Comparison of ENCODE assay signal across 27 cellular contexts in the genomic region with DNA sequence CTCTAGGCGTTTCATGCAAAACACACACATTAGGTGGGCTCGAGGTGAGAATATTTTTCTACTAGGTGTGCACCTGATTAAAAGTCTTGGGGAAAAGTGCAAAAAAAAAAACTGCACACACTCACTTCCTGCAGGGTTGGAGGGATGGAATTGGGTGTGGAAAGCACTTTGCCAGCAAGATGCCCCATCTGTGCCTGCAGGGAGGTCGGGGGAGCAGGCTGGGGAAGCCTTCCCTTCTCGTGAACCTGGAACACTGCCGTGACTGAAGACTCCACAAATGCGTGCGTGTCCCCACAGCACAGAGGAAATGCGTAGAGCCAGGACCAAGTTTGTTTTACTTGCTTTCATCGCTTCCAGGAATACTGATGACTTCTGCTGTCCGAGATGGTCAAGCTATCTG.
"Had no signal": no experiment of that assay in that cellular context is flagged by ENCODE, and none has a peak within 500 bp of the region (broad histone marks: within the 10 kb centered on the region; RNA-seq: fewer than 3 reads in every experiment).

No MANE protein-coding gene starts in this region.

- H3K27me3 Mint-ChIP-seq: activated CD8-positive, alpha-beta T cell treated with anti-CD3 and anti-CD28 coated beads for 36 hours; activated naive CD8-positive, alpha-beta T cell treated with anti-CD3 and anti-CD28 coated beads for 36 hours had no signal

- ATAC-seq: activated CD8-positive, alpha-beta T cell treated with anti-CD3 and anti-CD28 coated beads for 36 hours; activated T-cell treated with anti-CD3 and anti-CD28 coated beads, Interleukin-2, amount 50 U/mL, for 72 hours; activated T-helper 17 cell treated with anti-CD3 and anti-CD28 coated beads, Interleukin-2, amount 50 U/mL, for 72 hours; Panc1 had no signal

- H3K36me3 ChIP-seq: cardiac muscle cell, SJCRH30 had no signal

- DNase-seq: activated B cell treated with CpG ODN at 0.5 μM for 24 hours; activated CD4-positive, alpha-beta T cell treated with anti-CD3 and anti-CD28 coated beads for 4 hours; activated CD4-positive, CD25-positive, alpha-beta regulatory T cell treated with anti-CD3 and anti-CD28 coated beads, Interleukin-2, amount 50 U/mL, for 72 hours; activated CD8-positive, alpha-beta T cell treated with anti-CD3 and anti-CD28 coated beads for 36 hours; activated effector memory CD4-positive, alpha-beta T cell treated with anti-CD3 and anti-CD28 coated beads, Interleukin-2, amount 50 U/mL, for 16 hours; activated naive CD4-positive, alpha-beta T cell; activated naive CD4-positive, alpha-beta T cell treated with anti-CD3 and anti-CD28 coated beads, Interleukin-2, amount 50 U/mL, for 16 hours; activated naive CD8-positive, alpha-beta T cell treated with anti-CD3 and anti-CD28 coated beads for 36 hours; activated T-cell treated with anti-CD3 and anti-CD28 coated beads, Interleukin-2, amount 50 U/mL, for 1 hour; activated T-cell treated with anti-CD3 and anti-CD28 coated beads, Interleukin-2, amount 50 U/mL, for 72 hours; amniotic stem cell; Karpas-422; KBM-7; NCI-H1048; NCI-H1105 treated with DMSO at 0.1 percent for 48 hours; NCI-H1436 treated with DMSO at 0.1 percent for 48 hours; NCI-H1694 treated with DMSO at 0.1 percent for 48 hours; NCI-H2029; NCI-H345; NCI-H524 treated with DMSO at 0.1 percent for 48 hours; SHP77; SJCRH30 had no signal

- H3K36me3 Mint-ChIP-seq: activated naive CD8-positive, alpha-beta T cell treated with anti-CD3 and anti-CD28 coated beads for 36 hours had no signal

- H3K27ac Mint-ChIP-seq: activated B cell treated with CpG ODN at 0.5 μM for 24 hours; activated CD8-positive, alpha-beta T cell treated with anti-CD3 and anti-CD28 coated beads for 36 hours; activated naive CD8-positive, alpha-beta T cell treated with anti-CD3 and anti-CD28 coated beads for 36 hours; activated T-cell treated with anti-CD3 and anti-CD28 coated beads, Interleukin-2, amount 50 U/mL, for 72 hours; activated T-helper 17 cell treated with anti-CD3 and anti-CD28 coated beads, Interleukin-2, amount 50 U/mL, for 72 hours; T-helper 2 cell treated with Interferon-gamma antibody and Interleukin-4, amounts not matched to agents 5 μg/mL and 100 μg/mL, for 36 hours had no signal

- H3K27ac ChIP-seq: cardiac muscle cell, SJCRH30, SK-N-MC had no signal

- H3K4me3 ChIP-seq: cardiac muscle cell, SJCRH30, SK-N-MC had no signal

- H3K4me1 ChIP-seq: SJCRH30 had no signal

- H3K9me3 ChIP-seq: SJCRH30 had no signal

- H3K27me3 ChIP-seq: cardiac muscle cell, SJCRH30 had no signal

- H3K4me3 Mint-ChIP-seq: activated B cell treated with CpG ODN at 0.5 μM for 24 hours; activated CD8-positive, alpha-beta T cell treated with anti-CD3 and anti-CD28 coated beads for 36 hours; activated naive CD8-positive, alpha-beta T cell treated with anti-CD3 and anti-CD28 coated beads for 36 hours; activated T-cell treated with anti-CD3 and anti-CD28 coated beads, Interleukin-2, amount 50 U/mL, for 72 hours; activated T-helper 17 cell treated with anti-CD3 and anti-CD28 coated beads, Interleukin-2, amount 50 U/mL, for 72 hours; T-helper 2 cell treated with Interferon-gamma antibody and Interleukin-4, amounts not matched to agents 5 μg/mL and 100 μg/mL, for 36 hours had no signal

- H3K9me3 Mint-ChIP-seq: activated B cell treated with CpG ODN at 0.5 μM for 24 hours; activated CD8-positive, alpha-beta T cell treated with anti-CD3 and anti-CD28 coated beads for 36 hours; activated naive CD8-positive, alpha-beta T cell treated with anti-CD3 and anti-CD28 coated beads for 36 hours; activated T-cell treated with anti-CD3 and anti-CD28 coated beads, Interleukin-2, amount 50 U/mL, for 72 hours; activated T-helper 17 cell treated with anti-CD3 and anti-CD28 coated beads, Interleukin-2, amount 50 U/mL, for 72 hours; T-helper 2 cell treated with Interferon-gamma antibody and Interleukin-4, amounts not matched to agents 5 μg/mL and 100 μg/mL, for 36 hours had no signal
